ENCODE assay signal across 1 cellular context in the genomic region with DNA sequence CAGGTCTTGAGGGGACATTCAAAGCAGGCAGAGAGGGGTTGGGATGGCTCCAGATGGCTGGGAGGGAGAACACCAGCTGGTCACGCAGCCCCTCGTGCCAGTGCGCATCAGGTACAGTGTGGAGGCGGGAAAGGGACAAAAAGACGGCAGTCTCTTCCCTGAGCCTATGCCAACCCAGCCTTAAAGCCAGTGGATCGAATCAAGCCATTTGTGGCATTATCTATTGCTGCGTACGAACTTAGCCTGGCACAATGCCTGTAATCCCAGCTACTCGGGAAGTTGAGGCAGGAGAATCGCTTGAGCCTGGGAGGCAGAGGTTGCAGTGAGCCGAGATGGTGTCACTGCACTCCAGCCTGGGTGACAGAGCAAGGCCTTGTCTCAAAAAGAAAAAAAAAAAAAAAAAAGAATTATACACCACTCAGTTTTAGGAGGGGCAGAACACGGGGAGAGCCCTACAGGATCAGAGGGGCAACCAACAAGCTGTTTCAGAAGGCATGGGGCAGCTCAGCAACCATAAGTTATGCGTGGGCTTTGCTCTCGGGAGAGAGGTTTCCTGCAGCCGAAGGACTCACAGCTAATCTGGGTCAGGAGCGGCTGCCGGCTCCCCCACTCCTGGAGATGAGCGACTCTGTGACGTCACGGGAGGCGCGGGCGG.
TF ChIP-seq lines count a peak whose summit lies in the region.

No MANE protein-coding gene starts in this region.

TF ChIP-seq in HEK293, 187 proteins besides CTCF, POLR2A, EP300 and RAD21 (continued from another document):
- TF ChIP-seq, protein P1, sequence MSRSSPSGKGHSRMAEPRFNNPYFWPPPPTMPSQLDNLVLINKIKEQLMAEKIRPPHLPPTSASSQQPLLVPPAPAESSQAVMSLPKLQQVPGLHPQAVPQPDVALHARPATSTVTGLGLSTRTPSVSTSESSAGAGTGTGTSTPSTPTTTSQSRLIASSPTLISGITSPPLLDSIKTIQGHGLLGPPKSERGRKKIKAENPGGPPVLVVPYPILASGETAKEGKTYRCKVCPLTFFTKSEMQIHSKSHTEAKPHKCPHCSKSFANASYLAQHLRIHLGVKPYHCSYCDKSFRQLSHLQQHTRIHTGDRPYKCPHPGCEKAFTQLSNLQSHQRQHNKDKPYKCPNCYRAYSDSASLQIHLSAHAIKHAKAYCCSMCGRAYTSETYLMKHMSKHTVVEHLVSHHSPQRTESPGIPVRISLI (tag by site-specific recombination; IDR thresholded peaks at IDR 0.05), result peak; percentile 98
- TF ChIP-seq ZBTB21 (tag by site-specific recombination; IDR thresholded peaks at IDR 0.05), result peak; percentile 97; the same call in 1 of the 2 replicates
- TF ChIP-seq ZNF600 (tag by site-specific recombination; IDR thresholded peaks at IDR 0.05), result peak; percentile 79; the same call in 1 of the 2 replicates
- TF ChIP-seq, protein P2, sequence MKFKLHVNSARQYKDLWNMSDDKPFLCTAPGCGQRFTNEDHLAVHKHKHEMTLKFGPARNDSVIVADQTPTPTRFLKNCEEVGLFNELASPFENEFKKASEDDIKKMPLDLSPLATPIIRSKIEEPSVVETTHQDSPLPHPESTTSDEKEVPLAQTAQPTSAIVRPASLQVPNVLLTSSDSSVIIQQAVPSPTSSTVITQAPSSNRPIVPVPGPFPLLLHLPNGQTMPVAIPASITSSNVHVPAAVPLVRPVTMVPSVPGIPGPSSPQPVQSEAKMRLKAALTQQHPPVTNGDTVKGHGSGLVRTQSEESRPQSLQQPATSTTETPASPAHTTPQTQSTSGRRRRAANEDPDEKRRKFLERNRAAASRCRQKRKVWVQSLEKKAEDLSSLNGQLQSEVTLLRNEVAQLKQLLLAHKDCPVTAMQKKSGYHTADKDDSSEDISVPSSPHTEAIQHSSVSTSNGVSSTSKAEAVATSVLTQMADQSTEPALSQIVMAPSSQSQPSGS (tag by site-specific recombination; IDR thresholded peaks at IDR 0.05; ENCODE audit: low read depth), result peak; percentile 96
- TF ChIP-seq EGR2 (tag by site-specific recombination; IDR thresholded peaks at IDR 0.05; ENCODE audit: low read depth), result peak; percentile 31; the same call in 1 of the 2 replicates
- no peak for TF ChIP-seq ZNF423 (tag by site-specific recombination; IDR thresholded peaks at IDR 0.05)
- TF ChIP-seq ZFHX2 (tag by site-specific recombination; conservative IDR thresholded peaks at IDR 0.05), result peak; percentile 36
